In genomic region chr2:105391058-105391627, GRCh38 we compare ENCODE assay signal across 1 cellular context.
TF ChIP-seq lines count a peak whose summit lies in the region.

No MANE protein-coding gene starts in this region.

TF ChIP-seq in HepG2, 621 proteins besides CTCF, POLR2A, EP300 and RAD21:
- TF ChIP-seq ZMAT3 (CRISPR knock-in tag; conservative IDR thresholded peaks at IDR 0.05) (no peak), ZBTB33 (CRISPR knock-in tag; IDR thresholded peaks at IDR 0.05) (0 out of 2 replicates have a peak, but pooled peaks have one; percentile 24), BRCA1 (CRISPR knock-in tag; IDR thresholded peaks at IDR 0.05) (no peak), ZNF713 (CRISPR knock-in tag; IDR thresholded peaks at IDR 0.05) (no peak), RELA (CRISPR knock-in tag; IDR thresholded peaks at IDR 0.05) (no peak), ZFP36L2 (CRISPR knock-in tag; IDR thresholded peaks at IDR 0.05) (no peak), TFE3 (CRISPR knock-in tag; IDR thresholded peaks at IDR 0.05) (no peak), PRDM10 (CRISPR knock-in tag; IDR thresholded peaks at IDR 0.05; ENCODE audit: low read depth) (no peak), KLF12 (CRISPR knock-in tag; IDR thresholded peaks at IDR 0.05; ENCODE audit: borderline replicate concordance) (no peak), ZNF639 (CRISPR knock-in tag; conservative IDR thresholded peaks at IDR 0.05) (no peak), RARA (CRISPR knock-in tag; IDR thresholded peaks at IDR 0.05) (peak; percentile 58), ELF3 (CRISPR knock-in tag; IDR thresholded peaks at IDR 0.05) (no peak), ZNF431 (CRISPR knock-in tag; IDR thresholded peaks at IDR 0.05; ENCODE audit: borderline replicate concordance, low read depth) (no peak), FOXP1 (IDR thresholded peaks at IDR 0.05) (no peak), FOXP1 (CRISPR knock-in tag; IDR thresholded peaks at IDR 0.05) (no peak), ZXDC (CRISPR knock-in tag; IDR thresholded peaks at IDR 0.05) (no peak), NR2F1 (CRISPR knock-in tag; IDR thresholded peaks at IDR 0.05) (no peak), TEAD3 (CRISPR knock-in tag; optimal IDR thresholded peaks at IDR 0.05; ENCODE audit: borderline replicate concordance) (peak; percentile 45), HDAC6 (IDR thresholded peaks at IDR 0.05; ENCODE audit: low read depth, low read length) (no peak), ZNF709 (CRISPR knock-in tag; IDR thresholded peaks at IDR 0.05) (no peak), HNF4G (IDR thresholded peaks at IDR 0.05; ENCODE audit: borderline replicate concordance, low read depth, low read length) (no peak), HNF4G (CRISPR knock-in tag; IDR thresholded peaks at IDR 0.05; ENCODE audit: borderline replicate concordance, low read depth) (no peak), ZBTB7B (CRISPR knock-in tag; IDR thresholded peaks at IDR 0.05) (no peak), ZNF33B (CRISPR knock-in tag; IDR thresholded peaks at IDR 0.05) (no peak)
- TF ChIP-seq, protein P1, sequence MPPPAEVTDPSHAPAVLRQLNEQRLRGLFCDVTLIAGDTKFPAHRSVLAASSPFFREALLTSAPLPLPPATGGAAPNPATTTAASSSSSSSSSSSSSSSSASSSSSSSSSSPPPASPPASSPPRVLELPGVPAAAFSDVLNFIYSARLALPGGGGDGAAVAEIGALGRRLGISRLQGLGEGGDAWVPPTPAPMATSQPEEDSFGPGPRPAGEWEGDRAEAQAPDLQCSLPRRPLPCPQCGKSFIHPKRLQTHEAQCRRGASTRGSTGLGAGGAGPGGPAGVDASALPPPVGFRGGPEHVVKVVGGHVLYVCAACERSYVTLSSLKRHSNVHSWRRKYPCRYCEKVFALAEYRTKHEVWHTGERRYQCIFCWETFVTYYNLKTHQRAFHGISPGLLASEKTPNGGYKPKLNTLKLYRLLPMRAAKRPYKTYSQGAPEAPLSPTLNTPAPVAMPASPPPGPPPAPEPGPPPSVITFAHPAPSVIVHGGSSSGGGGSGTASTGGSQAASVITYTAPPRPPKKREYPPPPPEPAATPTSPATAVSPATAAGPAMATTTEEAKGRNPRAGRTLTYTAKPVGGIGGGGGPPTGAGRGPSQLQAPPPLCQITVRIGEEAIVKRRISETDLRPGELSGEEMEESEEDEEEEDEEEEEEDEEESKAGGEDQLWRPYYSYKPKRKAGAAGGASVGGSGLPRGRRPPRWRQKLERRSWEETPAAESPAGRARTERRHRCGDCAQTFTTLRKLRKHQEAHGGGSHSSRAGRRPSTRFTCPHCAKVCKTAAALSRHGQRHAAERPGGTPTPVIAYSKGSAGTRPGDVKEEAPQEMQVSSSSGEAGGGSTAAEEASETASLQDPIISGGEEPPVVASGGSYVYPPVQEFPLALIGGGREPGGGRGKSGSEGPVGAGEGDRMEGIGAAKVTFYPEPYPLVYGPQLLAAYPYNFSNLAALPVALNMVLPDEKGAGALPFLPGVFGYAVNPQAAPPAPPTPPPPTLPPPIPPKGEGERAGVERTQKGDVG (CRISPR knock-in tag; IDR thresholded peaks at IDR 0.05; ENCODE audit: borderline replicate concordance): no peak
- TF ChIP-seq, protein P2, sequence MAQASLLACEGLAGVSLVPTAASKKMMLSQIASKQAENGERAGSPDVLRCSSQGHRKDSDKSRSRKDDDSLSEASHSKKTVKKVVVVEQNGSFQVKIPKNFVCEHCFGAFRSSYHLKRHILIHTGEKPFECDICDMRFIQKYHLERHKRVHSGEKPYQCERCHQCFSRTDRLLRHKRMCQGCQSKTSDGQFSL (CRISPR knock-in tag; IDR thresholded peaks at IDR 0.05): no peak
